ENCODE assay signal across 19 cellular contexts in the genomic region with DNA sequence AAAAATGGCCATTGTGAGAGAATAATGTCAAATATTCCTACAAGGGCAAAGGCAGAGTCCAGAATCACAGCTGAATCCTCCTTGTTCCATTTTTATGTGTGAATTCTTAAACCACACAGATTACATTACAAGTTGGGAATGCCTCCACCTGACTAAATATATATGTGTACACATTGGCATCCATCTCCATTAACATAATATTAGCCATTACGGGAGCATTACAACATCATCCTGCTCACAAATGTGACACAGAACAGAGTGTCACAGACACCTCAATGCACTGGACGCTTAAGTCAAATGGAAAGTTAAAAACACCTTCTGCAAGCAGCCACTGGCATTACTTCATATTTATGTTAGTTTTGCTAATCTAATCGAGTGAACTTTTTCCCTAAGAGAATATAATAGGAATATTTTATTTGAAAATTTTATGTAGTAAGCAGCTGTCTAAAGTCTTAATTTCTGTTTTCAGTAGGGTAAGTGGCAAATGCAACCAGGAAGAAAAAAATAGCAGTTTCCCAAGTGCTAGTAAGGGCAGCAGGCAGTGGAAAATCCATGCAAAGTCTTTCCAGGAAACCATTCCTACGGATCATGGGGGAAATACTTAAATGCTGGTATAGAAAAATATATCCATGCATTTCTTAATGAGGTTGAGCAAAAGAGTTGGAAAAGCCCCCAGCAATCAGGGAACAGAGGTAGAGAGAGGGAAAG.
"Had no signal": no experiment of that assay in that cellular context is flagged by ENCODE, and none has a peak within 500 bp of the region (broad histone marks: within the 10 kb centered on the region; RNA-seq: fewer than 3 reads in every experiment).

No MANE protein-coding gene starts in this region.

- H3K9me3 ChIP-seq: sigmoid colon, tibial artery, upper lobe of left lung, uterus had no signal

- H3K4me1 ChIP-seq: parathyroid adenoma, uterus had no signal

- H2AFZ ChIP-seq: hepatocyte, parathyroid adenoma had no signal

- ATAC-seq: left cardiac atrium, left ventricle myocardium superior had no signal

- H3K27ac ChIP-seq: hepatocyte, parathyroid adenoma, sigmoid colon, tibial artery, uterus had no signal

- H3K27me3 ChIP-seq: hepatocyte, sigmoid colon, tibial artery, upper lobe of left lung, uterus had no signal

- H3K36me3 ChIP-seq: sigmoid colon, tibial artery, upper lobe of left lung, uterus had no signal

- H3K4me2 ChIP-seq: hepatocyte had no signal

- H3K9ac ChIP-seq: parathyroid adenoma had no signal

- DNase-seq: effector memory CD4-positive, alpha-beta T cell; foreskin melanocyte; head of caudate nucleus; kidney; left cardiac atrium; left ventricle myocardium superior; mesendoderm; naive B cell; occipital lobe; sigmoid colon; small intestine; stimulated activated CD4-positive, alpha-beta T cell treated with anti-CD3 and anti-CD28 coated beads, Interleukin-12 subunit alpha, Interleukin-12 subunit beta, amount 100 ng/mL, for 4 hours; stimulated activated CD4-positive, alpha-beta T cell treated with anti-CD3 and anti-CD28 coated beads, Interleukin-2, amount 100 ng/mL, for 48 hours; tibial artery; upper lobe of left lung; uterus had no signal

- H3K4me3 ChIP-seq: hepatocyte, lung, sigmoid colon, tibial artery, upper lobe of left lung, uterus had no signal
